ENCODE assay signal across 16 cellular contexts in genomic region chr14:34094384-34094783, GRCh38.
DNase-seq lines count a peak whose midpoint lies in the region; ATAC-seq and FAIRE-seq lines count a peak whose summit lies in the region.
"Had no signal": no experiment of that assay in that cellular context is flagged by ENCODE, and none has a peak within 500 bp of the region (broad histone marks: within the 10 kb centered on the region; RNA-seq: fewer than 3 reads in every experiment).

No MANE protein-coding gene starts in this region.

- H3K27ac Mint-ChIP-seq in activated CD4-positive, alpha-beta memory T cell treated with anti-CD3 and anti-CD28 coated beads, Interleukin-2, amount 10 ng/mL, durations not matched to agents 7 days and 5 days, result peak overlapping the region; percentile 27
- no peak overlapping the region for H3K27ac Mint-ChIP-seq in activated CD4-positive, alpha-beta memory T cell treated with anti-CD3 and anti-CD28 coated beads for 36 hours
- peak overlapping the region; percentile 8 to 34 for H3K27ac Mint-ChIP-seq in T-cell
- peak overlapping the region; percentile 84 for H3K27ac Mint-ChIP-seq in T-helper 2 cell treated with Interferon-gamma antibody and Interleukin-4, amounts not matched to agents 5 μg/mL and 100 μg/mL, for 36 hours
- peak overlapping the region; percentile 65 for H3K27ac Mint-ChIP-seq in activated T-helper 2 cell treated with anti-CD3 and anti-CD28 coated beads, Interferon-gamma antibody, Interleukin-2, Interleukin-4, amounts not matched to agents 10 μg/mL and 5 μg/mL and 100 μg/mL, durations not matched to agents 14 hours and 24 hours and 36 hours
- H3K27ac Mint-ChIP-seq: CD14-positive monocyte; CD8-positive, alpha-beta T cell; H9 had no signal

- H3K4me1 Mint-ChIP-seq in activated CD4-positive, alpha-beta memory T cell treated with anti-CD3 and anti-CD28 coated beads, Interleukin-2, amount 10 ng/mL, durations not matched to agents 7 days and 5 days, result peaks cover 22% of the 10 kb centered on the region
- peaks cover 1% of the 10 kb centered on the region for H3K4me1 Mint-ChIP-seq in activated CD4-positive, alpha-beta memory T cell treated with anti-CD3 and anti-CD28 coated beads for 36 hours (ENCODE audit: low read depth)
- peaks cover 12 to 20% (median 14%) of the 10 kb centered on the region in 3 donors for H3K4me1 Mint-ChIP-seq in T-cell
- H3K4me1 Mint-ChIP-seq in T-helper 2 cell treated with Interferon-gamma antibody and Interleukin-4, amounts not matched to agents 5 μg/mL and 100 μg/mL, for 36 hours (ENCODE audit: low read depth), result peaks cover 70% of the 10 kb centered on the region
- H3K4me1 Mint-ChIP-seq in activated T-helper 2 cell treated with anti-CD3 and anti-CD28 coated beads, Interferon-gamma antibody, Interleukin-2, Interleukin-4, amounts not matched to agents 10 μg/mL and 5 μg/mL and 100 μg/mL, durations not matched to agents 14 hours and 24 hours and 36 hours (ENCODE audit: low read depth), result peaks cover 73% of the 10 kb centered on the region
- H3K4me1 Mint-ChIP-seq: CD14-positive monocyte had no signal

- H3K36me3 Mint-ChIP-seq in activated CD4-positive, alpha-beta memory T cell treated with anti-CD3 and anti-CD28 coated beads, Interleukin-2, amount 10 ng/mL, durations not matched to agents 7 days and 5 days (ENCODE audit: low read depth), result no peaks in the 10 kb centered on the region
- H3K36me3 Mint-ChIP-seq in activated CD4-positive, alpha-beta memory T cell treated with anti-CD3 and anti-CD28 coated beads for 36 hours, result no peaks in the 10 kb centered on the region
- H3K36me3 Mint-ChIP-seq in T-cell, result no peaks in the 10 kb centered on the region
- H3K36me3 Mint-ChIP-seq in T-helper 2 cell treated with Interferon-gamma antibody and Interleukin-4, amounts not matched to agents 5 μg/mL and 100 μg/mL, for 36 hours (ENCODE audit: low read depth), result peaks cover 24% of the 10 kb centered on the region
- H3K36me3 Mint-ChIP-seq in activated T-helper 2 cell treated with anti-CD3 and anti-CD28 coated beads, Interferon-gamma antibody, Interleukin-2, Interleukin-4, amounts not matched to agents 10 μg/mL and 5 μg/mL and 100 μg/mL, durations not matched to agents 14 hours and 24 hours and 36 hours (ENCODE audit: low read depth), result peaks cover 15% of the 10 kb centered on the region
- H3K36me3 Mint-ChIP-seq: CD14-positive monocyte; CD8-positive, alpha-beta T cell had no signal

- ATAC-seq in T-cell (replicated peaks in 1 of 4), result no peak
- ATAC-seq: A549; CD8-positive, alpha-beta T cell; HepG2 had no signal

- intact Hi-C loops in activated CD4-positive, alpha-beta memory T cell treated with anti-CD3 and anti-CD28 coated beads for 36 hours (cut with micrococcal nuclease), result no loop called here
- intact Hi-C loops in activated T-helper 2 cell treated with anti-CD3 and anti-CD28 coated beads, Interferon-gamma antibody, Interleukin-2, Interleukin-4, amounts not matched to agents 10 μg/mL and 5 μg/mL and 100 μg/mL, durations not matched to agents 14 hours and 24 hours and 36 hours (cut with micrococcal nuclease), result loop anchor here (1.0 to 2.0 kb wide), 6 partner anchors 34 to 258 kb away; partner anchors contain the start of gene EGLN3

- peaks cover 4% of the 10 kb centered on the region for H3K27me3 Mint-ChIP-seq in activated CD4-positive, alpha-beta memory T cell treated with anti-CD3 and anti-CD28 coated beads, Interleukin-2, amount 10 ng/mL, durations not matched to agents 7 days and 5 days
- no peaks in the 10 kb centered on the region for H3K27me3 Mint-ChIP-seq in activated CD4-positive, alpha-beta memory T cell treated with anti-CD3 and anti-CD28 coated beads for 36 hours
- H3K27me3 Mint-ChIP-seq in T-cell, result no peaks in the 10 kb centered on the region
- H3K27me3 Mint-ChIP-seq in T-helper 2 cell treated with Interferon-gamma antibody and Interleukin-4, amounts not matched to agents 5 μg/mL and 100 μg/mL, for 36 hours (ENCODE audit: low read depth), result peaks cover 3% of the 10 kb centered on the region
- peaks cover 3% of the 10 kb centered on the region for H3K27me3 Mint-ChIP-seq in activated T-helper 2 cell treated with anti-CD3 and anti-CD28 coated beads, Interferon-gamma antibody, Interleukin-2, Interleukin-4, amounts not matched to agents 10 μg/mL and 5 μg/mL and 100 μg/mL, durations not matched to agents 14 hours and 24 hours and 36 hours (ENCODE audit: low read depth)

- H3K9me3 Mint-ChIP-seq in activated CD4-positive, alpha-beta memory T cell treated with anti-CD3 and anti-CD28 coated beads, Interleukin-2, amount 10 ng/mL, durations not matched to agents 7 days and 5 days, result no peaks in the 10 kb centered on the region
- no peaks in the 10 kb centered on the region for H3K9me3 Mint-ChIP-seq in activated CD4-positive, alpha-beta memory T cell treated with anti-CD3 and anti-CD28 coated beads for 36 hours
- H3K9me3 Mint-ChIP-seq in T-cell, result no peaks in the 10 kb centered on the region
- H3K9me3 Mint-ChIP-seq in T-helper 2 cell treated with Interferon-gamma antibody and Interleukin-4, amounts not matched to agents 5 μg/mL and 100 μg/mL, for 36 hours, result peaks cover 7% of the 10 kb centered on the region
- no peaks in the 10 kb centered on the region for H3K9me3 Mint-ChIP-seq in activated T-helper 2 cell treated with anti-CD3 and anti-CD28 coated beads, Interferon-gamma antibody, Interleukin-2, Interleukin-4, amounts not matched to agents 10 μg/mL and 5 μg/mL and 100 μg/mL, durations not matched to agents 14 hours and 24 hours and 36 hours
- H3K9me3 Mint-ChIP-seq: CD14-positive monocyte; CD8-positive, alpha-beta T cell; H9 had no signal

- POLR2A ChIA-PET in activated CD4-positive, alpha-beta memory T cell treated with anti-CD3 and anti-CD28 coated beads, Interleukin-2, amount 10 ng/mL, durations not matched to agents 7 days and 5 days (lab: Charles Lee), result interaction anchor here (0.7 to 1.2 kb wide), 2 partner anchors 34 to 50 kb away, joined by 3 read pairs; no protein-coding TSS in a partner anchor
- POLR2A ChIA-PET in activated CD4-positive, alpha-beta memory T cell treated with anti-CD3 and anti-CD28 coated beads for 36 hours (lab: Charles Lee), result no interaction called here
- POLR2A ChIA-PET in T-cell (lab: Charles Lee), result no interaction called here

- no peak for FAIRE-seq in HTR-8/SVneo (lab: Jason Lieb, UNC)
- FAIRE-seq: A549, HepG2 had no signal

- H3K4me3 Mint-ChIP-seq in activated CD4-positive, alpha-beta memory T cell treated with anti-CD3 and anti-CD28 coated beads, Interleukin-2, amount 10 ng/mL, durations not matched to agents 7 days and 5 days, result no peak overlapping the region
- H3K4me3 Mint-ChIP-seq in activated CD4-positive, alpha-beta memory T cell treated with anti-CD3 and anti-CD28 coated beads for 36 hours, result no peak overlapping the region
- no peak overlapping the region for H3K4me3 Mint-ChIP-seq in T-cell
- H3K4me3 Mint-ChIP-seq in T-helper 2 cell treated with Interferon-gamma antibody and Interleukin-4, amounts not matched to agents 5 μg/mL and 100 μg/mL, for 36 hours, result peak overlapping the region; percentile 61
- H3K4me3 Mint-ChIP-seq in activated T-helper 2 cell treated with anti-CD3 and anti-CD28 coated beads, Interferon-gamma antibody, Interleukin-2, Interleukin-4, amounts not matched to agents 10 μg/mL and 5 μg/mL and 100 μg/mL, durations not matched to agents 14 hours and 24 hours and 36 hours (ENCODE audit: low read depth), result peak overlapping the region; percentile 14
- H3K4me3 Mint-ChIP-seq: CD14-positive monocyte; CD8-positive, alpha-beta T cell; H9 had no signal

- DNase-seq in activated CD4-positive, alpha-beta memory T cell treated with anti-CD3 and anti-CD28 coated beads, Interleukin-2, amount 10 ng/mL, durations not matched to agents 7 days and 5 days, result no peak
- no peak for DNase-seq in activated CD4-positive, alpha-beta memory T cell treated with anti-CD3 and anti-CD28 coated beads for 36 hours
- DNase-seq in T-cell, result no peak
- no peak for DNase-seq in T-helper 2 cell treated with Interferon-gamma antibody and Interleukin-4, amounts not matched to agents 5 μg/mL and 100 μg/mL, for 36 hours (ENCODE audit: low spot score)
- DNase-seq in activated T-helper 2 cell treated with anti-CD3 and anti-CD28 coated beads, Interferon-gamma antibody, Interleukin-2, Interleukin-4, amounts not matched to agents 10 μg/mL and 5 μg/mL and 100 μg/mL, durations not matched to agents 14 hours and 24 hours and 36 hours (ENCODE audit: low spot score), result no peak
- no peak for DNase-seq in HTR-8/SVneo (ENCODE audit: insufficient read length, low spot score)
- no peak for DNase-seq in NCI-H1092 treated with DMSO at 0.1 percent for 48 hours (lab: John Stamatoyannopoulos, UW)
- DNase-seq: CD8-positive, alpha-beta T cell; COR-L47; DMS153; GF-D8; GOT3; H9 had no signal

- CTCF ChIA-PET in activated CD4-positive, alpha-beta memory T cell treated with anti-CD3 and anti-CD28 coated beads, Interleukin-2, amount 10 ng/mL, durations not matched to agents 7 days and 5 days (lab: Charles Lee), result interaction anchor here (1.4 to 1.6 kb wide), 4 partner anchors 34 to 256 kb away, joined by 3 to 9 read pairs (median 4); no protein-coding TSS in a partner anchor
- CTCF ChIA-PET in activated CD4-positive, alpha-beta memory T cell treated with anti-CD3 and anti-CD28 coated beads for 36 hours (lab: Charles Lee), result no interaction called here
- CTCF ChIA-PET in T-cell (lab: Charles Lee), result no interaction called here

Comparison
In these comparisons a context has a peak if more than half of its experiments do, and no peak if none do; other contexts are left out.
1. H3K4me3 Mint-ChIP-seq: peak in T-helper 2 cell treated with Interferon-gamma antibody and Interleukin-4, amounts not matched to agents 5 μg/mL and 100 μg/mL, for 36 hours (single experiment) and activated T-helper 2 cell treated with anti-CD3 and anti-CD28 coated beads, Interferon-gamma antibody, Interleukin-2, Interleukin-4, amounts not matched to agents 10 μg/mL and 5 μg/mL and 100 μg/mL, durations not matched to agents 14 hours and 24 hours and 36 hours (single experiment); none in activated CD4-positive, alpha-beta memory T cell treated with anti-CD3 and anti-CD28 coated beads, Interleukin-2, amount 10 ng/mL, durations not matched to agents 7 days and 5 days (single experiment), activated CD4-positive, alpha-beta memory T cell treated with anti-CD3 and anti-CD28 coated beads for 36 hours (single experiment) and T-cell (0 of 3).